ENCODE assay signal across 25 cellular contexts in genomic region chr7:107959527-107959898, GRCh38. TPM values are rescaled to one million over a fixed set of nuclear protein-coding genes. Genes with fewer than 3 reads are reported as not detected.
DNase-seq lines count a peak whose midpoint lies in the region; ATAC-seq and TF ChIP-seq lines count a peak whose summit lies in the region.
"Had no signal": no experiment of that assay in that cellular context is flagged by ENCODE, and none has a peak within 500 bp of the region (broad histone marks: within the 10 kb centered on the region; RNA-seq: fewer than 3 reads in every experiment).

No MANE protein-coding gene starts in this region.

- H3K36me3 ChIP-seq in Panc1 (ENCODE audit: control insufficient read depth, insufficient read depth, low read length) = peaks cover 32% of the 10 kb centered on the region
- H3K36me3 ChIP-seq in brain microvascular endothelial cell (replicated peaks) = peaks cover 99% of the 10 kb centered on the region
- peaks cover 29% of the 10 kb centered on the region for H3K36me3 ChIP-seq in suprapubic skin
- H3K36me3 ChIP-seq: BLaER1, breast epithelium, prostate gland had no signal

- DNase-seq in Panc1 (ENCODE audit: low read depth, low spot score) (no peak), brain microvascular endothelial cell (no peak), suprapubic skin (ENCODE audit: low spot score in 2 of 2) (no peak), glutamatergic neuron (no peak)
- DNase-seq: activated CD4-positive, alpha-beta T cell treated with anti-CD3 and anti-CD28 coated beads for 48 hours; activated T-cell treated with anti-CD3 and anti-CD28 coated beads, Interleukin-2, amount 50 U/mL, for 48 hours; effector CD8-positive, alpha-beta T cell; HCEC 1CT; heart right ventricle; immature natural killer cell; mesendoderm; naive B cell; NCI-H1436; NCI-H748 treated with DMSO at 0.1 percent for 48 hours; SK-N-SH; T-helper 2 cell had no signal

- POLR2A ChIA-PET in Panc1 (lab: Charles Lee) = no interaction called here

- H3K27me3 ChIP-seq in Panc1 (ENCODE audit: control insufficient read depth, insufficient read depth, low read length) (no peaks in the 10 kb centered on the region), brain microvascular endothelial cell (replicated peaks) (no peaks in the 10 kb centered on the region), layer of hippocampus (ENCODE audit: control insufficient read depth, insufficient read depth, low read length) (no peaks in the 10 kb centered on the region), suprapubic skin (no peaks in the 10 kb centered on the region)
- H3K27me3 ChIP-seq: BLaER1, breast epithelium, heart right ventricle had no signal

- no peak for TF ChIP-seq POLR2A in suprapubic skin (IDR thresholded peaks at IDR 0.05)

- 0 out of 2 replicates have a peak, but pooled peaks have one; percentile 35 for ATAC-seq in Panc1
- ATAC-seq in HG02798 (IDR thresholded peaks at IDR 0.05; ENCODE audit: poor library complexity, unreplicated experiment) = no peak
- ATAC-seq in GM21528 (IDR thresholded peaks at IDR 0.05; ENCODE audit: low FRiP score, unreplicated experiment) = no peak

- no peaks in the 10 kb centered on the region for H3K27me3 Mint-ChIP-seq in glutamatergic neuron (ENCODE audit: unreplicated experiment)
- H3K27me3 Mint-ChIP-seq: stimulated activated naive CD8-positive, alpha-beta T cell treated with anti-CD3 and anti-CD28 coated beads, Interleukin-15, Interleukin-2, amounts not matched to agents 100 ng/mL and 50 ng/mL, for 24 hours; type B pancreatic cell had no signal

- CTCF ChIA-PET in Panc1 (lab: Charles Lee) = no interaction called here

- no peak overlapping the region for H3K27ac Mint-ChIP-seq in glutamatergic neuron (ENCODE audit: unreplicated experiment)
- H3K27ac Mint-ChIP-seq: immature natural killer cell; naive B cell; stimulated activated naive CD8-positive, alpha-beta T cell treated with anti-CD3 and anti-CD28 coated beads, Interleukin-15, Interleukin-2, amounts not matched to agents 100 ng/mL and 50 ng/mL, for 24 hours; type B pancreatic cell had no signal

- H3K9me3 ChIP-seq in Panc1 (ENCODE audit: control insufficient read depth, insufficient read depth, low read depth, low read length) (no peaks in the 10 kb centered on the region), suprapubic skin (no peaks in the 10 kb centered on the region)
- H3K9me3 ChIP-seq: BLaER1, breast epithelium, heart right ventricle, prostate gland, SK-N-SH had no signal

- WGBS in suprapubic skin = 72% methylated on average over 9 of the region's 10 CpGs

- no peaks in the 10 kb centered on the region for H3K4me1 Mint-ChIP-seq in glutamatergic neuron (ENCODE audit: low read depth, unreplicated experiment)
- H3K4me1 Mint-ChIP-seq: immature natural killer cell, naive B cell had no signal

- no peaks in the 10 kb centered on the region; the same call in 1 of the 2 replicates for H3K4me1 ChIP-seq in Panc1 (ENCODE audit: control insufficient read depth, insufficient read depth, low read length)
- H3K4me1 ChIP-seq in suprapubic skin = peaks cover 30% of the 10 kb centered on the region
- H3K4me1 ChIP-seq: BLaER1, breast epithelium, prostate gland had no signal

- in situ Hi-C loops in Panc1 (cut with HindIII; ENCODE audit: low pct_unique_long_range_greater_than_20kb, low sequenced_read_pairs) = no loop called here
- in situ Hi-C loops in brain microvascular endothelial cell (cut with HindIII; ENCODE audit: low pct_ligation_motif_present, low sequenced_read_pairs) = no loop called here

- H3K36me3 Mint-ChIP-seq in glutamatergic neuron (ENCODE audit: unreplicated experiment) = no peaks in the 10 kb centered on the region
- H3K36me3 Mint-ChIP-seq: immature natural killer cell, naive B cell had no signal

- TF ChIP-seq EP300 in suprapubic skin (IDR thresholded peaks at IDR 0.05) = no peak

- no peak overlapping the region for H3K4me3 ChIP-seq in Panc1 (ENCODE audit: low read depth in 2 of 2, low read length in 2 of 2)
- no peak overlapping the region for H3K4me3 ChIP-seq in brain microvascular endothelial cell (ENCODE audit: low read depth, low read length)
- H3K4me3 ChIP-seq in suprapubic skin = no peak overlapping the region
- H3K4me3 ChIP-seq: BLaER1, breast epithelium, heart right ventricle, prostate gland had no signal

- no peak for TF ChIP-seq CTCF in Panc1 (IDR thresholded peaks at IDR 0.05)
- TF ChIP-seq CTCF in brain microvascular endothelial cell (IDR thresholded peaks at IDR 0.05; ENCODE audit: low read depth, low read length, missing control alignments) = no peak
- TF ChIP-seq CTCF in suprapubic skin (IDR thresholded peaks at IDR 0.05) = no peak
- no peak for TF ChIP-seq CTCF in glutamatergic neuron (IDR thresholded peaks at IDR 0.05; ENCODE audit: partially characterized antibody, unreplicated experiment)

- intact Hi-C loops in Panc1 (cut with micrococcal nuclease; ENCODE audit: unreplicated experiment) = no loop called here

- H3K27ac ChIP-seq in Panc1 (ENCODE audit: low read length) = no peak overlapping the region
- peak overlapping the region; percentile 64 for H3K27ac ChIP-seq in brain microvascular endothelial cell
- peak overlapping the region; percentile 71 for H3K27ac ChIP-seq in layer of hippocampus (ENCODE audit: low read depth, low read length)
- H3K27ac ChIP-seq in suprapubic skin = peak overlapping the region; percentile 66
- H3K27ac ChIP-seq: BLaER1, HL-60, prostate gland had no signal

- H3K9me3 Mint-ChIP-seq in glutamatergic neuron (ENCODE audit: unreplicated experiment) = peaks cover 2% of the 10 kb centered on the region
- H3K9me3 Mint-ChIP-seq: immature natural killer cell; naive B cell; stimulated activated naive CD8-positive, alpha-beta T cell treated with anti-CD3 and anti-CD28 coated beads, Interleukin-15, Interleukin-2, amounts not matched to agents 100 ng/mL and 50 ng/mL, for 24 hours; type B pancreatic cell had no signal

- BruUV-seq in Panc1 (replicated peaks; lab: Mats Ljungman, UMichigan) = no TSS peak

- H3K4me3 Mint-ChIP-seq in glutamatergic neuron (ENCODE audit: unreplicated experiment) = no peak overlapping the region
- H3K4me3 Mint-ChIP-seq: immature natural killer cell; stimulated activated naive CD8-positive, alpha-beta T cell treated with anti-CD3 and anti-CD28 coated beads, Interleukin-15, Interleukin-2, amounts not matched to agents 100 ng/mL and 50 ng/mL, for 24 hours; type B pancreatic cell had no signal

RNA-seq across cellular contexts. Expression of gene LAMB1, which starts 43.4 kb away (rescaled TPM):
- total RNA-seq in Panc1 (2021; ENCODE audit: unreplicated experiment) (204 TPM), suprapubic skin (100 to 1,000 TPM in 1 of 4 donors, 10 to 100 TPM in 3; 76.7 to 216 (median 84.6) TPM), glutamatergic neuron (ENCODE audit: unreplicated experiment) (326 TPM)
- 141 TPM for polyA plus RNA-seq in Panc1 (2012; ENCODE audit: insufficient read length)
